Comparison of ENCODE assay signal across 1 cellular context in the genomic region with DNA sequence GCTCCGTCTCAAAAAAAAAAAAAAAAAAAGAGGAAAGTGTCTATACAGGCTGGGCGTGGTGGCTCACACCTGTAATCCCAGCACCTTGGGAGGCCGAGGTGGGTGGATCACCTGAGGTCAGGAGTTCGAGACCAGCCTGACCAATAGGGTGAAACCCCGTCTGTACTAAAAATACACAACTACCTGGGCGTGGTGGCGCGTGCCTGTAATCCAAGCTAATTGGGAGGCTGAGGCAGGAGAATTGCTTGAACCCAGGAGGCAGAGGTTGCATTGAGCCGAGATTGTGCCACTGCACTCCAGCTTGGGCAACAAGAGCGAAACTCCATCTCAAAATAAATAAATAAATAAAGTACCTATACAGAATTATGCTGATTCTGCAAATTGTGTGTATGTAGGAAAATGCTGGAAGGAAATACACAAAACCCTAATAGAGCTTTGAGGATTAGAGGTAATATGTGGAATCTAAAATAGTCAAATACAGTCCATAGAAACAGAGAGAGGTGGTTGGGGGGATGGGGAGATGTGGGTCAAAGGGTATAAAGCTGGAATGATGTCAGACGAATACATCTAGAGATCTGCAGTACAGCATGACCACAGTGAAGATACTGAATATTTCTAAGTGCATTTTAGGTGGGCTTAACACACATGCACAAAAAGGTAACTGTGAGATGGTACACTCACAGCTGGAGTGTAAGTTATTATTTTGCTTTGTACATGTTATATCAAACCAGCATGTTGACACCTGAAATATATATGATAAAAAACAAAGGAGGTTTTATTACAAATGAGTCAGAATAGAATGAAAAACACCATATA.
A peak's percentile ranks its signal among the peaks of the same experiment; 100 is the strongest.
TF ChIP-seq lines count a peak whose summit lies in the region.

No MANE protein-coding gene starts in this region.

TF ChIP-seq in HepG2, 621 proteins besides CTCF, POLR2A, EP300 and RAD21 (continued from another document):
- TF ChIP-seq, protein P1, sequence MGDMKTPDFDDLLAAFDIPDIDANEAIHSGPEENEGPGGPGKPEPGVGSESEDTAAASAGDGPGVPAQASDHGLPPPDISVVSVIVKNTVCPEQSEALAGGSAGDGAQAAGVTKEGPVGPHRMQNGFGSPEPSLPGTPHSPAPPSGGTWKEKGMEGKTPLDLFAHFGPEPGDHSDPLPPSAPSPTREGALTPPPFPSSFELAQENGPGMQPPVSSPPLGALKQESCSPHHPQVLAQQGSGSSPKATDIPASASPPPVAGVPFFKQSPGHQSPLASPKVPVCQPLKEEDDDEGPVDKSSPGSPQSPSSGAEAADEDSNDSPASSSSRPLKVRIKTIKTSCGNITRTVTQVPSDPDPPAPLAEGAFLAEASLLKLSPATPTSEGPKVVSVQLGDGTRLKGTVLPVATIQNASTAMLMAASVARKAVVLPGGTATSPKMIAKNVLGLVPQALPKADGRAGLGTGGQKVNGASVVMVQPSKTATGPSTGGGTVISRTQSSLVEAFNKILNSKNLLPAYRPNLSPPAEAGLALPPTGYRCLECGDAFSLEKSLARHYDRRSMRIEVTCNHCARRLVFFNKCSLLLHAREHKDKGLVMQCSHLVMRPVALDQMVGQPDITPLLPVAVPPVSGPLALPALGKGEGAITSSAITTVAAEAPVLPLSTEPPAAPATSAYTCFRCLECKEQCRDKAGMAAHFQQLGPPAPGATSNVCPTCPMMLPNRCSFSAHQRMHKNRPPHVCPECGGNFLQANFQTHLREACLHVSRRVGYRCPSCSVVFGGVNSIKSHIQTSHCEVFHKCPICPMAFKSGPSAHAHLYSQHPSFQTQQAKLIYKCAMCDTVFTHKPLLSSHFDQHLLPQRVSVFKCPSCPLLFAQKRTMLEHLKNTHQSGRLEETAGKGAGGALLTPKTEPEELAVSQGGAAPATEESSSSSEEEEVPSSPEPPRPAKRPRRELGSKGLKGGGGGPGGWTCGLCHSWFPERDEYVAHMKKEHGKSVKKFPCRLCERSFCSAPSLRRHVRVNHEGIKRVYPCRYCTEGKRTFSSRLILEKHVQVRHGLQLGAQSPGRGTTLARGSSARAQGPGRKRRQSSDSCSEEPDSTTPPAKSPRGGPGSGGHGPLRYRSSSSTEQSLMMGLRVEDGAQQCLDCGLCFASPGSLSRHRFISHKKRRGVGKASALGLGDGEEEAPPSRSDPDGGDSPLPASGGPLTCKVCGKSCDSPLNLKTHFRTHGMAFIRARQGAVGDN (CRISPR knock-in tag; IDR thresholded peaks at IDR 0.05), result 0 out of 2 replicates have a peak, but pooled peaks have one; percentile 15
TF ChIP-seq in HepG2: peak in this region for 5.
